ENCODE assay signal across 8 cellular contexts in the genomic region with DNA sequence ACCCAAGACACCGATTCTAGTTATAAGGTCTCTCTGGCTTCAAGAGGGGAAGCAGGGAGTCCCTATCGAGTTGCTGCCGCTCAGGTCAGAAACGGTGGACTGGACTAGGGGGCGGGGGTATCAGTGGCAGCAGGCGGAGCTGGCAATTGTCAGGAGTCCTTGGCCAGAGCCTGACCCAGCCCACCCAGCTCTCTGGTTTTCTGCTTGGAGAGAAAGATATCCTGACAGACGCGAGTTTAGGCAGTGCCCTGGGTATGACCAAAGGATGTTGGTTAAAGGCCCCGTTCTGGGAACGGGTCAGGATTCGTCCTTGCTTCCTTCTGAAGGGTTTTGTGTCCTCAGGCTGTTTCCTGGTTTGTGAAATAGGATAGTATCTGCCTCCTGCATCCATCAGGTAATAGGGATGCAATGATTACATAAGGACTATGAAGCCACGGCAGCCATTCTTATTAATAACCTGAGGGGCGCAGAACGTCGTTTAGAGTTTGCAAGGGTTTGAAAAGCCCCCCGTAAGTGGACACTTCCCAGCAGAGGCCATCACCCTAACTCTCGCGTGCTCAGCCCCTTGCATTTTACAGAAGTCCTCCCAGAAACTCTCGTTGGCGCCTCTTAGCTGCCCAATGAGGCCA. TPM values are rescaled to one million over a fixed set of nuclear protein-coding genes. Genes with fewer than 3 reads are reported as not detected.
DNase-seq lines count a peak whose midpoint lies in the region; ATAC-seq, FAIRE-seq and TF ChIP-seq lines count a peak whose summit lies in the region.

No MANE protein-coding gene starts in this region.

- ATAC-seq in HG03103 (IDR thresholded peaks at IDR 0.05; ENCODE audit: low read depth, unreplicated experiment) (peak; percentile 12), esophagus mucosa (no peak)
- peak; percentile 21 for ATAC-seq in stimulated activated memory B cell treated with anti-CD40 and anti-IgM and Interleukin-4, amounts not matched to agents 10 μg/mL and 1 μg/mL and 100 μg/mL, for 72 hours

- FAIRE-seq in kidney (lab: Jason Lieb, UNC) = no peak

- no peaks in the 10 kb centered on the region for H3K36me3 Mint-ChIP-seq in stimulated activated memory B cell treated with anti-CD40 and anti-IgM and Interleukin-4, amounts not matched to agents 10 μg/mL and 1 μg/mL and 100 μg/mL, for 72 hours

- in situ Hi-C loops in brain microvascular endothelial cell (cut with HindIII; ENCODE audit: low pct_ligation_motif_present, low sequenced_read_pairs) = no loop called here

- peak; percentile 17 for DNase-seq in activated CD4-positive, alpha-beta T cell treated with anti-CD3 and anti-CD28 coated beads for 48 hours
- DNase-seq in activated CD4-positive, alpha-beta T cell treated with anti-CD3 and anti-CD28 coated beads, Interleukin-2, amount 50 U/mL, for 1 hour = no peak
- peak; percentile 93 for DNase-seq in OCI-M1 (lab: John Stamatoyannopoulos, UW)
- DNase-seq in brain microvascular endothelial cell = no peak
- DNase-seq in kidney = peak; percentile 78

- no peaks in the 10 kb centered on the region for H3K27me3 ChIP-seq in brain microvascular endothelial cell (replicated peaks)

- H3K4me1 ChIP-seq in kidney (ENCODE audit: control insufficient read depth in 1 of 2, insufficient read depth in 1 of 2, low read depth in 1 of 2, low read length in 2 of 2) = peaks cover 11 to 17% of the 10 kb centered on the region in 2 donors

- peak overlapping the region; percentile 93 to 96 for H3K9ac ChIP-seq in kidney (ENCODE audit: low read length in 2 of 2)

- H3K27me3 Mint-ChIP-seq in stimulated activated memory B cell treated with anti-CD40 and anti-IgM and Interleukin-4, amounts not matched to agents 10 μg/mL and 1 μg/mL and 100 μg/mL, for 72 hours = no peaks in the 10 kb centered on the region

- H3K4me1 Mint-ChIP-seq in stimulated activated memory B cell treated with anti-CD40 and anti-IgM and Interleukin-4, amounts not matched to agents 10 μg/mL and 1 μg/mL and 100 μg/mL, for 72 hours = peaks cover 54% of the 10 kb centered on the region

- H3K9me3 Mint-ChIP-seq in stimulated activated memory B cell treated with anti-CD40 and anti-IgM and Interleukin-4, amounts not matched to agents 10 μg/mL and 1 μg/mL and 100 μg/mL, for 72 hours = no peaks in the 10 kb centered on the region

- H3K36me3 ChIP-seq in brain microvascular endothelial cell (replicated peaks) = no peaks in the 10 kb centered on the region
- peaks cover 0 to 1% of the 10 kb centered on the region in 2 donors for H3K36me3 ChIP-seq in kidney (ENCODE audit: control insufficient read depth in 1 of 2, insufficient read depth in 2 of 2, low read length in 2 of 2)

- peak overlapping the region; percentile 82 for H3K27ac ChIP-seq in brain microvascular endothelial cell
- peak overlapping the region; percentile 95 to 99 for H3K27ac ChIP-seq in kidney (ENCODE audit: low read depth in 2 of 2, low read length in 2 of 2)

- H3K4me3 Mint-ChIP-seq in stimulated activated memory B cell treated with anti-CD40 and anti-IgM and Interleukin-4, amounts not matched to agents 10 μg/mL and 1 μg/mL and 100 μg/mL, for 72 hours = peak overlapping the region; percentile 82

- TF ChIP-seq CTCF in brain microvascular endothelial cell (IDR thresholded peaks at IDR 0.05; ENCODE audit: low read depth, low read length, missing control alignments) (peak; percentile 4), kidney (IDR thresholded peaks at IDR 0.05; ENCODE audit: borderline replicate concordance, extremely low read depth, insufficient read depth) (no peak)

- H3K27ac Mint-ChIP-seq in stimulated activated memory B cell treated with anti-CD40 and anti-IgM and Interleukin-4, amounts not matched to agents 10 μg/mL and 1 μg/mL and 100 μg/mL, for 72 hours = peak overlapping the region; percentile 96

- H3K4me3 ChIP-seq in brain microvascular endothelial cell (ENCODE audit: low read depth, low read length) = peak overlapping the region; percentile 52
- H3K4me3 ChIP-seq in kidney (ENCODE audit: low read length in 2 of 2) = peak overlapping the region; percentile 92 to 94

- H3K9me3 ChIP-seq in kidney (ENCODE audit: control insufficient read depth in 1 of 2, low read length in 2 of 2) = no peaks in the 10 kb centered on the region

- intact Hi-C loops in kidney (cut with DNase I) = no loop called here

RNA-seq across cellular contexts. Expression of gene DEPDC5, which starts 0.7 kb away (rescaled TPM):
- total RNA-seq in kidney (27.3 TPM), esophagus mucosa (17.7 TPM)
- 12.1 TPM for polyA plus RNA-seq in kidney (ENCODE audit: insufficient read depth, low read depth, low replicate concordance)

RNA-seq across cellular contexts. Expression of gene PRR14L, which starts 3.2 kb away (rescaled TPM):
- 45.3 TPM for total RNA-seq in kidney
- 5.1 TPM for polyA plus RNA-seq in kidney (ENCODE audit: insufficient read depth, low read depth, low replicate concordance)
- 36.9 TPM for total RNA-seq in esophagus mucosa

Comparison
In these comparisons a context has a peak if more than half of its experiments do, and no peak if none do; other contexts are left out.
1. DNase-seq: peak in activated CD4-positive, alpha-beta T cell treated with anti-CD3 and anti-CD28 coated beads for 48 hours (single experiment), OCI-M1 (single experiment) and kidney (single experiment); none in activated CD4-positive, alpha-beta T cell treated with anti-CD3 and anti-CD28 coated beads, Interleukin-2, amount 50 U/mL, for 1 hour (single experiment) and brain microvascular endothelial cell (single experiment).